Comparison of ENCODE assay signal across 17 cellular contexts in the genomic region with DNA sequence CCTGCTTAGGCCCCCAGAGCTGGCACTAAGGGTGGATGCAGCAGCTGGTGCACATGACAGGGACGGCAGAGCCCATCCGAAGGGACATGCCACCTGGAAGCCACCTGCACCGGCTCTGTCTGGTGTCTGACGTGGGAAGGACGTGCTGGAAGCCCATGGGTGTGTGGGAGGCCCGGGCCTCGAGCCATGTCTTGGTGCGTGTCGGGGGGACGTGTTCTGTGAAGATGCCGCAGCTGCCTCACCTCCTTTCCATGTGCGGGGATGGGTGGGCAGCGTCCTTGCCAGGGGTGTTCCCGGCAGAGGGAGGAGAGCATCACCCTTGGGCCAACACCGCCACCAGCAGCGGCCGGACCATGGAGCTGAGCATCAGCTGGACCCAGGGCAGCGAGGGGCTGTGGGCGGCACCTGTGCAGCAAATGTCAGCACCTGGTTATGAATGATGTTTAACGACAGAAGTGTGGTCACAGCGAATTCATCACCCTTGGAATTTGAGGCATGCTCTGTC. TPM values are rescaled to one million over a fixed set of nuclear protein-coding genes. Genes with fewer than 3 reads are reported as not detected.
DNase-seq lines count a peak whose midpoint lies in the region; ATAC-seq and TF ChIP-seq lines count a peak whose summit lies in the region.
"Had no signal": no experiment of that assay in that cellular context is flagged by ENCODE, and none has a peak within 500 bp of the region (broad histone marks: within the 10 kb centered on the region; RNA-seq: fewer than 3 reads in every experiment).

No MANE protein-coding gene starts in this region.

- peaks cover 13% of the 10 kb centered on the region for H3K4me1 Mint-ChIP-seq in activated naive CD8-positive, alpha-beta T cell (ENCODE audit: low read depth)
- H3K4me1 Mint-ChIP-seq in activated naive CD8-positive, alpha-beta T cell treated with anti-CD3 and anti-CD28 coated beads, Interleukin-2, amount 50 U/mL, for 24 hours: peaks cover 30% of the 10 kb centered on the region

- H3K27ac ChIP-seq in esophagus squamous epithelium: peak overlapping the region; percentile 39 to 86 (median 84)
- H3K27ac ChIP-seq in ovary: peak overlapping the region; percentile 64 to 70
- H3K27ac ChIP-seq in upper lobe of left lung: peak overlapping the region; percentile 84 to 97 (median 90)
- H3K27ac ChIP-seq: A549 had no signal

- H3K27ac Mint-ChIP-seq in activated naive CD8-positive, alpha-beta T cell: peak overlapping the region; percentile 46
- no peak overlapping the region for H3K27ac Mint-ChIP-seq in activated naive CD8-positive, alpha-beta T cell treated with anti-CD3 and anti-CD28 coated beads, Interleukin-2, amount 50 U/mL, for 24 hours

- H3K27me3 Mint-ChIP-seq in activated naive CD8-positive, alpha-beta T cell: no peaks in the 10 kb centered on the region
- no peaks in the 10 kb centered on the region for H3K27me3 Mint-ChIP-seq in activated naive CD8-positive, alpha-beta T cell treated with anti-CD3 and anti-CD28 coated beads, Interleukin-2, amount 50 U/mL, for 24 hours
- H3K27me3 Mint-ChIP-seq: activated naive CD4-positive, alpha-beta T cell treated with anti-CD3 and anti-CD28 coated beads, Interleukin-2, amount 50 U/mL, for 24 hours had no signal

- H3K9me3 Mint-ChIP-seq in activated naive CD8-positive, alpha-beta T cell (ENCODE audit: low read depth): no peaks in the 10 kb centered on the region
- no peaks in the 10 kb centered on the region for H3K9me3 Mint-ChIP-seq in activated naive CD8-positive, alpha-beta T cell treated with anti-CD3 and anti-CD28 coated beads, Interleukin-2, amount 50 U/mL, for 24 hours
- H3K9me3 Mint-ChIP-seq: activated naive CD4-positive, alpha-beta T cell treated with anti-CD3 and anti-CD28 coated beads, Interleukin-2, amount 50 U/mL, for 24 hours had no signal

- TF ChIP-seq CTCF in esophagus squamous epithelium (IDR thresholded peaks at IDR 0.05): no peak
- no peak for TF ChIP-seq CTCF in ovary (IDR thresholded peaks at IDR 0.05)
- TF ChIP-seq CTCF in upper lobe of left lung (IDR thresholded peaks at IDR 0.05): no peak

- ATAC-seq in activated naive CD8-positive, alpha-beta T cell treated with anti-CD3 and anti-CD28 coated beads, Interleukin-2, amount 50 U/mL, for 24 hours: no peak
- ATAC-seq in upper lobe of left lung (ENCODE audit: low FRiP score in 2 of 2): no peak
- ATAC-seq: A549 had no signal

- DNase-seq in activated naive CD8-positive, alpha-beta T cell treated with anti-CD3 and anti-CD28 coated beads, Interleukin-2, amount 50 U/mL, for 24 hours: no peak
- no peak for DNase-seq in esophagus squamous epithelium (lab: John Stamatoyannopoulos, UW)
- DNase-seq in ovary: peak; percentile 25 to 50 (median 46)
- peak in 1 of 2 donors; percentile 78 for DNase-seq in upper lobe of left lung
- DNase-seq in NAMALWA (ENCODE audit: low spot score): no peak
- no peak for DNase-seq in KG1 (lab: John Stamatoyannopoulos, UW)
- no peak for DNase-seq in nucleus accumbens (lab: John Stamatoyannopoulos, UW)
- DNase-seq: activated CD4-positive, alpha-beta T cell treated with anti-CD3 and anti-CD28 coated beads for 1 hour; effector CD4-positive, alpha-beta T cell; NCI-H2081 treated with DMSO at 0.1 percent for 48 hours; NCI-H526; stimulated activated CD4-positive, alpha-beta T cell treated with anti-CD3 and anti-CD28 coated beads, Interleukin-2, amount 100 ng/mL, for 48 hours; T1000 had no signal

- no peaks in the 10 kb centered on the region for H3K36me3 Mint-ChIP-seq in activated naive CD8-positive, alpha-beta T cell
- no peaks in the 10 kb centered on the region for H3K36me3 Mint-ChIP-seq in activated naive CD8-positive, alpha-beta T cell treated with anti-CD3 and anti-CD28 coated beads, Interleukin-2, amount 50 U/mL, for 24 hours (ENCODE audit: low read depth)
- H3K36me3 Mint-ChIP-seq: activated naive CD4-positive, alpha-beta T cell treated with anti-CD3 and anti-CD28 coated beads, Interleukin-2, amount 50 U/mL, for 24 hours had no signal

- H3K9me3 ChIP-seq in esophagus squamous epithelium: no peaks in the 10 kb centered on the region
- H3K9me3 ChIP-seq in ovary: no peaks in the 10 kb centered on the region
- H3K9me3 ChIP-seq in upper lobe of left lung: no peaks in the 10 kb centered on the region
- H3K9me3 ChIP-seq: A549, thoracic aorta had no signal

- intact Hi-C loops in esophagus squamous epithelium (cut with DNase I): no loop called here
- intact Hi-C loops in ovary (cut with DNase I): loop anchor here in 1 of 4 donors (5.0 kb wide), 1 partner anchor 54 kb away; no protein-coding TSS in a partner anchor

- H3K4me1 ChIP-seq in esophagus squamous epithelium (peaks cover 22 to 60% (median 51%) of the 10 kb centered on the region in 3 donors), ovary (ENCODE audit: insufficient read depth) (peaks cover 24% of the 10 kb centered on the region), upper lobe of left lung (peaks cover 47 to 64% (median 55%) of the 10 kb centered on the region in 4 donors)

- H3K4me3 ChIP-seq in esophagus squamous epithelium (no peak overlapping the region), ovary (no peak overlapping the region), upper lobe of left lung (no peak overlapping the region)
- H3K4me3 ChIP-seq: A549, thoracic aorta had no signal

- no peak overlapping the region for H3K4me3 Mint-ChIP-seq in activated naive CD8-positive, alpha-beta T cell
- no peak overlapping the region for H3K4me3 Mint-ChIP-seq in activated naive CD8-positive, alpha-beta T cell treated with anti-CD3 and anti-CD28 coated beads, Interleukin-2, amount 50 U/mL, for 24 hours
- H3K4me3 Mint-ChIP-seq: activated naive CD4-positive, alpha-beta T cell treated with anti-CD3 and anti-CD28 coated beads, Interleukin-2, amount 50 U/mL, for 24 hours had no signal

- H3K36me3 ChIP-seq in esophagus squamous epithelium (no peaks in the 10 kb centered on the region), ovary (no peaks in the 10 kb centered on the region), upper lobe of left lung (no peaks in the 10 kb centered on the region)
- H3K36me3 ChIP-seq: thoracic aorta had no signal

- 82 to 100% methylated on average over 7 to 10 of the region's 21 CpGs for WGBS in esophagus squamous epithelium, 2 donors
- WGBS in ovary, 3 donors: 90 to 97% (median 95%) methylated on average over 21 of the region's 21 CpGs
- WGBS in upper lobe of left lung, 2 donors: 95% methylated on average over 15 to 21 of the region's 21 CpGs

- TF ChIP-seq POLR2A in esophagus squamous epithelium (IDR thresholded peaks at IDR 0.05) (no peak), ovary (IDR thresholded peaks at IDR 0.05) (no peak), upper lobe of left lung (IDR thresholded peaks at IDR 0.05) (no peak)

- no peak for TF ChIP-seq EP300 in ovary (IDR thresholded peaks at IDR 0.05)
- no peak for TF ChIP-seq EP300 in upper lobe of left lung (IDR thresholded peaks at IDR 0.05)

- H3K27me3 ChIP-seq in esophagus squamous epithelium (peaks cover 0 to 14% (median 0%) of the 10 kb centered on the region in 4 donors), ovary (no peaks in the 10 kb centered on the region), upper lobe of left lung (no peaks in the 10 kb centered on the region)

RNA-seq across cellular contexts. Expression of a gene that starts 15.5 kb away (rescaled TPM):
- 10 to 100 TPM in 2 of 4 donors, 1 to 10 TPM in 2; 7.9 to 11.4 (median 9.4) TPM for total RNA-seq in esophagus squamous epithelium
- 10 to 100 TPM; 26.2 to 48.2 (median 40.1) TPM for total RNA-seq in ovary
- 10 to 100 TPM; 25.7 to 52.9 TPM for polyA plus RNA-seq in ovary
- total RNA-seq in upper lobe of left lung: 10 to 100 TPM; 19.9 to 89.1 (median 32.5) TPM

Comparison
In these comparisons a context has a peak if more than half of its experiments do, and no peak if none do; other contexts are left out.
1. DNase-seq: peak in ovary (5 of 5); none in activated naive CD8-positive, alpha-beta T cell treated with anti-CD3 and anti-CD28 coated beads, Interleukin-2, amount 50 U/mL, for 24 hours (single experiment), esophagus squamous epithelium (single experiment), NAMALWA (single experiment), KG1 (single experiment) and nucleus accumbens (0 of 56).
2. Peak in every context shown above with its lines, with median percentiles within 50 percentile points of each other: H3K27ac ChIP-seq.